Comparison of ENCODE assay signal across 1 cellular context in the genomic region with DNA sequence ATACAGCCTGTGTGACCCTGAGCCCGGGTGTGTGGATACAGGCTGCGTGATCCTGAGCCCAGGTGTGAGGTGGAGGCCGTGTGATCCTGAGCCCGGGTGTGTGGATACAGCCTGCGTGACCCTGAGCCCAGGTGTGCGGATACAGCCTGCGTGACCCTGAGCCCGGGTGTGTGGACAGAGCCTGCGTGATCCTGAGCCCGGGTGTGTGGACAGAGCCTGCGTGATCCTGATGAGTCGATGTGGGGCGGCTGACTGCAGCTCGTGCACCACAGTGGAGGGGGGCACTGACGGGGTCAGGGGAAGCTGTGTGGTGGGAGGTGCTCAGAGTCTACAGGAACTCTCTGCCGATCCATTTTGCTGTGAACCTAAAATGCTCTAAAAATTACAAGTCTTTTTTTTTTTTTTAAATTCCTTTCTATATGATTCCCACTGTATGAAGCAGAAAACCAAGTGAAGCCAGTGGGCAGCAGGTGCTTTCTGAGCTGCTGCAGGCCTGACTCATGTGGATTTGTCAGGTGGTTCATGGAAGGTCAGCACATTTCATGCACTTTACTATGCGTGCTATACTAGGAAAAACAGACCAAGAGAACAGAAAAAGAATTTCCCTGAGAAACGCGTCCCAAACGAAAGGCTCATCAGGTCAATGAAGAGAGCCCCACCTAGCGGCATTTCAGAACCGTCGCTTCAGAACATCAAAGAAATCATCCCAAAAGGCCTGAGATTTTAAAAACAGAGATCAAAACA.
TF ChIP-seq lines count a peak whose summit lies in the region.

No MANE protein-coding gene starts in this region.

TF ChIP-seq in GM12878, 131 proteins besides CTCF, POLR2A, EP300 and RAD21:
- peak; percentile 44; the same call in 1 of the 2 replicates for TF ChIP-seq SMC3 (IDR thresholded peaks at IDR 0.05; ENCODE audit: borderline replicate concordance, low read length)
- TF ChIP-seq EGR1 (IDR thresholded peaks at IDR 0.05; ENCODE audit: borderline replicate concordance in 1 of 2, low read depth in 2 of 2, low read length in 2 of 2): no peak
- peak; percentile 66; the same call in 1 of the 2 replicates for TF ChIP-seq TCF7 (IDR thresholded peaks at IDR 0.05; ENCODE audit: borderline replicate concordance)
TF ChIP-seq in GM12878: peak in this region for 2.
